Comparison of ENCODE assay signal across 25 cellular contexts in the genomic region with DNA sequence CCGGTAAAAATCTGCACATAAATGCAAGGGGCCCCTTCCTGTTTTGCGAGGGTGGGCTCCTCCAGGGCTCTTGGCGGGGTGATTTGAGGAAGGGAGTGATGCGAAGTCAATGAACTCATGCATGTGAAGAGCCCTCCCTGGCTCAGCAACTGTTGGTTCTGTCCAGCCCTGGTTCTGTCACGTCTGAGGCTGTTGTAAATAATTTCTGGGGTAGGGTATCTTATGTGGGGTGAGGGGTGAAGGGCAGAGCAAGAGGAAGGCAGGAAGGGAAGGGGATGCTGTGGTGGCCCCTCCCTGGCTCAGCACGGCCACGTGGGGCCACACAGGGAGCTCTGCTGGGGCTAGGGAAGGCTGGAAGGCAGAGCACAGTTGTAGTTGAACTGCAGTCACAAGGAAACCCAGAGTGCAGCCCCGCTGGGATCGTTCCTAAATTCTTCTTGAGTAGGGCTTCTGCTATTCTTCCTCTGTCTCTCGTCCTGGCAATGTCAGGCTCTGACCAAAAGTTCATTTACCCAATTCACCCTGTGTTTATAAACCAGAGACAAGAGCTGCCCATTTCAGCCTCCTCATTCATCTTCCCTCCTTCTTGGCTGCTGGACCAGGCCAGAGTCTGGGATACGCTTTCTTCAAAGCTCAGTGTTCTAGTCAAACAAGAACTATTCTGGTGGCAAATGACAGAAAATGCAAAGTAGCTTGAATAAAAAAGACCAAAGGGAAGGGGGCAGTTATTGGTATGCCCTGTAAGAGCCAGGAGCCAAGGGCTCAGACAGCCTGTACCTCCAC. TPM values are rescaled to one million over a fixed set of nuclear protein-coding genes. Genes with fewer than 3 reads are reported as not detected.
DNase-seq lines count a peak whose midpoint lies in the region; ATAC-seq and TF ChIP-seq lines count a peak whose summit lies in the region.
"Had no signal": no experiment of that assay in that cellular context is flagged by ENCODE, and none has a peak within 500 bp of the region (broad histone marks: within the 10 kb centered on the region; RNA-seq: fewer than 3 reads in every experiment).

No MANE protein-coding gene starts in this region.

- TF ChIP-seq EP300 in SK-N-SH (IDR thresholded peaks at IDR 0.05; ENCODE audit: borderline replicate concordance in 1 of 2, low read depth in 1 of 2, low read length in 1 of 2) = no peak

- no peak overlapping the region for H3K4me3 ChIP-seq in SK-N-SH (ENCODE audit: low read depth in 2 of 2, low read length in 1 of 2)
- H3K4me3 ChIP-seq: dorsolateral prefrontal cortex, ovary, Peyer's patch, right atrium auricular region, suprapubic skin had no signal

- peak; percentile 24; the same call in 1 of the 3 replicates for ATAC-seq in SK-N-SH treated with all-trans-retinoic acid at 6 μM for 48 hours
- ATAC-seq in WTC11 = peak; percentile 37; the same call in 1 of the 2 replicates
- no peak for ATAC-seq in stimulated activated naive CD8-positive, alpha-beta T cell treated with anti-CD3 and anti-CD28 coated beads, Interleukin-15, amount 100 ng/mL, for 72 hours
- ATAC-seq: CD8-positive, alpha-beta T cell; left ventricle myocardium superior; natural killer cell had no signal

- H3K4me3 Mint-ChIP-seq in WTC11 (no peak overlapping the region), osteocyte (ENCODE audit: unreplicated experiment) (no peak overlapping the region)
- H3K4me3 Mint-ChIP-seq in stimulated activated naive CD8-positive, alpha-beta T cell treated with anti-CD3 and anti-CD28 coated beads, Interleukin-15, amount 100 ng/mL, for 72 hours = no peak overlapping the region
- H3K4me3 Mint-ChIP-seq: activated naive CD4-positive, alpha-beta T cell treated with anti-CD3 and anti-CD28 coated beads, Interleukin-2, amount 10 ng/mL, durations not matched to agents 7 days and 5 days; CD8-positive, alpha-beta T cell; natural killer cell had no signal

- no peak overlapping the region for H3K27ac ChIP-seq in SK-N-SH (ENCODE audit: low read depth in 2 of 2, low read length in 1 of 2)
- H3K27ac ChIP-seq: dorsolateral prefrontal cortex, ovary, Peyer's patch, right atrium auricular region, suprapubic skin had no signal

- peaks cover 25% of the 10 kb centered on the region; the same call in 1 of the 2 replicates for H3K27me3 ChIP-seq in SK-N-SH (ENCODE audit: insufficient read depth)
- H3K27me3 ChIP-seq: ovary, right atrium auricular region had no signal

- H3K9me3 Mint-ChIP-seq in WTC11 (peaks cover 20% of the 10 kb centered on the region), osteocyte (ENCODE audit: unreplicated experiment) (peaks cover 4% of the 10 kb centered on the region)
- peaks cover 0 to 6% of the 10 kb centered on the region in 2 donors for H3K9me3 Mint-ChIP-seq in stimulated activated naive CD8-positive, alpha-beta T cell treated with anti-CD3 and anti-CD28 coated beads, Interleukin-15, amount 100 ng/mL, for 72 hours
- H3K9me3 Mint-ChIP-seq: activated naive CD4-positive, alpha-beta T cell treated with anti-CD3 and anti-CD28 coated beads, Interleukin-2, amount 10 ng/mL, durations not matched to agents 7 days and 5 days; CD8-positive, alpha-beta T cell; natural killer cell had no signal

- H4K20me1 ChIP-seq in SK-N-SH (ENCODE audit: insufficient read depth) = no peaks in the 10 kb centered on the region

- no peaks in the 10 kb centered on the region for H3K9me2 ChIP-seq in SK-N-SH

- H3K9me3 ChIP-seq in SK-N-SH = no peaks in the 10 kb centered on the region
- H3K9me3 ChIP-seq: Peyer's patch, right atrium auricular region, suprapubic skin had no signal

- no peaks in the 10 kb centered on the region for H3K36me3 ChIP-seq in SK-N-SH (replicated peaks in 1 of 2; ENCODE audit: control insufficient read depth in 1 of 2, insufficient read depth in 2 of 2, low read length in 1 of 2)
- H3K36me3 ChIP-seq: ovary, Peyer's patch, right atrium auricular region, suprapubic skin had no signal

- no peak for TF ChIP-seq RAD21 in SK-N-SH (IDR thresholded peaks at IDR 0.05; ENCODE audit: low read length)

- H3K27ac Mint-ChIP-seq in WTC11 (no peak overlapping the region), osteocyte (ENCODE audit: unreplicated experiment) (no peak overlapping the region)
- no peak overlapping the region for H3K27ac Mint-ChIP-seq in stimulated activated naive CD8-positive, alpha-beta T cell treated with anti-CD3 and anti-CD28 coated beads, Interleukin-15, amount 100 ng/mL, for 72 hours
- H3K27ac Mint-ChIP-seq: activated naive CD4-positive, alpha-beta T cell treated with anti-CD3 and anti-CD28 coated beads, Interleukin-2, amount 10 ng/mL, durations not matched to agents 7 days and 5 days; brain; CD8-positive, alpha-beta T cell; natural killer cell had no signal

- DNase-seq in SK-N-SH = no peak
- no peak for DNase-seq in WTC11 (ENCODE audit: low spot score)
- DNase-seq in midbrain (lab: John Stamatoyannopoulos, UW) = peak; percentile 62
- DNase-seq in osteocyte (ENCODE audit: extremely low spot score, unreplicated experiment) = no peak
- no peak for DNase-seq in NCI-H526 (lab: John Stamatoyannopoulos, UW)
- DNase-seq in activated T-cell treated with anti-CD3 and anti-CD28 coated beads, Interleukin-2, amount 50 U/mL, for 48 hours = no peak
- no peak for DNase-seq in stimulated activated naive CD8-positive, alpha-beta T cell treated with anti-CD3 and anti-CD28 coated beads, Interleukin-15, amount 100 ng/mL, for 72 hours
- DNase-seq: 8988T; activated naive CD4-positive, alpha-beta T cell treated with anti-CD3 and anti-CD28 coated beads, Interleukin-2, amount 10 ng/mL, durations not matched to agents 7 days and 5 days; CD8-positive, alpha-beta T cell; dorsolateral prefrontal cortex; left ventricle myocardium superior; natural killer cell; NCI-H1092 treated with DMSO at 0.1 percent for 48 hours; NCI-H1930; NCI-H524; NK-92 treated with Interleukin-12 subunit alpha and Interleukin-12 subunit beta, amount 100 ng/mL, for 24 hours; ovary; Peyer's patch; SHP77 treated with DMSO at 0.1 percent for 48 hours; stimulated activated CD4-positive, alpha-beta T cell treated with anti-CD3 and anti-CD28 coated beads, Interleukin-2, amount 100 ng/mL, for 24 hours had no signal

- H3K79me2 ChIP-seq in SK-N-SH (ENCODE audit: insufficient read depth) = no peaks in the 10 kb centered on the region

- 45% methylated on average over 11 of the region's 11 CpGs for WGBS in SK-N-SH (ENCODE audit: low lambda C conversion rate)

- H3K27me3 Mint-ChIP-seq in WTC11 (ENCODE audit: low read depth) (peaks cover 56% of the 10 kb centered on the region), osteocyte (ENCODE audit: unreplicated experiment) (peaks cover 46% of the 10 kb centered on the region)
- peaks cover 91% of the 10 kb centered on the region for H3K27me3 Mint-ChIP-seq in stimulated activated naive CD8-positive, alpha-beta T cell treated with anti-CD3 and anti-CD28 coated beads, Interleukin-15, amount 100 ng/mL, for 72 hours

- H3K4me1 Mint-ChIP-seq in WTC11 = peaks cover 18% of the 10 kb centered on the region
- H3K4me1 Mint-ChIP-seq in osteocyte (ENCODE audit: unreplicated experiment) = no peaks in the 10 kb centered on the region
- peaks cover 20% of the 10 kb centered on the region for H3K4me1 Mint-ChIP-seq in stimulated activated naive CD8-positive, alpha-beta T cell treated with anti-CD3 and anti-CD28 coated beads, Interleukin-15, amount 100 ng/mL, for 72 hours

- CTCF ChIA-PET in SK-N-SH (lab: Yijun Ruan, JAX) (interaction anchor here (1.1 to 1.2 kb wide), 2 partner anchors 12 to 13 kb away, joined by 4 read pairs; no protein-coding TSS in a partner anchor), WTC11 (lab: Charles Lee) (interaction anchor here (0.7 to 1.2 kb wide), 3 partner anchors 13 to 30 kb away, joined by 3 to 5 read pairs (median 3); partner anchors contain the start of gene TOPBP1)

- H3K36me3 Mint-ChIP-seq in WTC11 (peaks cover 7% of the 10 kb centered on the region; the same call in 1 of the 2 replicates), osteocyte (ENCODE audit: unreplicated experiment) (no peaks in the 10 kb centered on the region)
- H3K36me3 Mint-ChIP-seq: activated naive CD4-positive, alpha-beta T cell treated with anti-CD3 and anti-CD28 coated beads, Interleukin-2, amount 10 ng/mL, durations not matched to agents 7 days and 5 days; CD8-positive, alpha-beta T cell; natural killer cell had no signal

- POLR2A ChIA-PET in SK-N-SH (lab: Yijun Ruan, JAX) = no interaction called here
- POLR2A ChIA-PET in WTC11 (lab: Charles Lee) = no interaction called here

- H3K9ac ChIP-seq in SK-N-SH = no peak overlapping the region

- no peaks in the 10 kb centered on the region for H3F3A ChIP-seq in SK-N-SH (replicated peaks; ENCODE audit: insufficient read depth)

- no peak overlapping the region for H2AFZ ChIP-seq in SK-N-SH (ENCODE audit: low read depth)

- H3K4me2 ChIP-seq in SK-N-SH = no peak overlapping the region

- H3K4me1 ChIP-seq in SK-N-SH (ENCODE audit: control insufficient read depth in 1 of 2, insufficient read depth in 2 of 2, low read depth in 1 of 2, low read length in 1 of 2) = peaks cover 0 to 4% of the 10 kb centered on the region in 2 experiments; a peak in 1 of 4 replicates

- TF ChIP-seq CTCF in SK-N-SH (IDR thresholded peaks at IDR 0.05) (no peak), WTC11 (IDR thresholded peaks at IDR 0.05) (no peak), osteocyte (IDR thresholded peaks at IDR 0.05) (no peak)

TF ChIP-seq in SK-N-SH treated with all-trans-retinoic acid at 6 μM for 48 hours, 23 proteins besides CTCF, POLR2A, EP300 and RAD21 (continues in another document):
- TF ChIP-seq ZFP30 (CRISPR knock-in tag; IDR thresholded peaks at IDR 0.05) (no peak), GLIS3 (CRISPR knock-in tag; IDR thresholded peaks at IDR 0.05) (no peak)

TF ChIP-seq in SK-N-SH, 30 proteins besides CTCF, POLR2A, EP300 and RAD21 (continues in another document):
- TF ChIP-seq JUND (IDR thresholded peaks at IDR 0.05) = no peak
- TF ChIP-seq EZH2phosphoT487 (IDR thresholded peaks at IDR 0.05; ENCODE audit: borderline replicate concordance, low read depth) = no peak
- TF ChIP-seq FOSL2 (IDR thresholded peaks at IDR 0.05; ENCODE audit: borderline replicate concordance, low read depth) = no peak
- no peak for TF ChIP-seq MEF2A (IDR thresholded peaks at IDR 0.05; ENCODE audit: borderline replicate concordance, low read depth)
- no peak for TF ChIP-seq SIN3A (IDR thresholded peaks at IDR 0.05; ENCODE audit: borderline replicate concordance, low read depth, low read length)

TF ChIP-seq in WTC11, 78 proteins besides CTCF, POLR2A, EP300 and RAD21 (continues in another document):
- TF ChIP-seq USF2 (CRISPR knock-in tag; IDR thresholded peaks at IDR 0.05) = 0 out of 2 replicates have a peak, but pooled peaks have one; percentile 15

RNA-seq across cellular contexts. Expression of gene TOPBP1, which starts 14.8 kb away (rescaled TPM):
- 15.7 and 21.5 TPM in 2 replicates for polyA plus RNA-seq in SK-N-SH (2012; rRNA removed)
- polyA plus RNA-seq in SK-N-SH (2012; cell fraction: cytosol; rRNA removed) = 16.8 and 18.5 TPM in 2 replicates
- 32.8 and 52.6 TPM in 2 replicates for polyA plus RNA-seq in SK-N-SH (2012; cell fraction: nucleus; rRNA removed)
- total RNA-seq in WTC11 (2021) (34.3 to 36.2 TPM (median 34.4 TPM) in 3 replicates), osteocyte (22.3 and 22.8 TPM in 2 replicates)
